20 cellular contexts compared by ENCODE assay signal in genomic region chr19:2063824-2064223, GRCh38. TPM values are rescaled to one million over a fixed set of nuclear protein-coding genes. Genes with fewer than 3 reads are reported as not detected.
A peak's percentile ranks its signal among the peaks of the same experiment; 100 is the strongest.
DNase-seq lines count a peak whose midpoint lies in the region; ATAC-seq and TF ChIP-seq lines count a peak whose summit lies in the region.
"Had no signal": no experiment of that assay in that cellular context is flagged by ENCODE, and none has a peak within 500 bp of the region (broad histone marks: within the 10 kb centered on the region; RNA-seq: fewer than 3 reads in every experiment).

No MANE protein-coding gene starts in this region.

- H3K4me3 Mint-ChIP-seq in activated naive CD4-positive, alpha-beta T cell treated with anti-CD3 and anti-CD28 coated beads, Interleukin-2, amount 50 U/mL, for 24 hours = no peak overlapping the region
- peak overlapping the region in 2 of 10 donors; percentile 23 to 27 for H3K4me3 Mint-ChIP-seq in naive thymus-derived CD4-positive, alpha-beta T cell
- H3K4me3 Mint-ChIP-seq: activated CD8-positive, alpha-beta T cell treated with anti-CD3 and anti-CD28 coated beads, Interleukin-2, amount 10 ng/mL, durations not matched to agents 7 days and 5 days had no signal

- 81 to 83% methylated on average over 8 of the region's 8 CpGs for whole genome bisulfite sequencing in testis, 2 donors

- POLR2A ChIA-PET in naive thymus-derived CD4-positive, alpha-beta T cell (lab: Charles Lee) = interaction anchor here (0.6 to 2.3 kb wide), 8 partner anchors 12 to 45 kb away, joined by 3 to 12 read pairs (median 4); no protein-coding TSS in a partner anchor

- no peak overlapping the region for H3K9ac ChIP-seq in OCI-LY1 (ENCODE audit: low read length)
- H3K9ac ChIP-seq: SK-N-SH had no signal

- H3K36me3 Mint-ChIP-seq in activated naive CD4-positive, alpha-beta T cell treated with anti-CD3 and anti-CD28 coated beads, Interleukin-2, amount 50 U/mL, for 24 hours = no peaks in the 10 kb centered on the region
- no peaks in the 10 kb centered on the region for H3K36me3 Mint-ChIP-seq in naive thymus-derived CD4-positive, alpha-beta T cell

- CTCF ChIA-PET in naive thymus-derived CD4-positive, alpha-beta T cell (lab: Charles Lee) = interaction anchor here (0.6 kb wide), 2 partner anchors 32 to 56 kb away, joined by 3 to 4 read pairs; partner anchors contain the start of gene MOB3A

- TF ChIP-seq POLR2A in testis (IDR thresholded peaks at IDR 0.05) = no peak

- H3K4me1 Mint-ChIP-seq in activated naive CD4-positive, alpha-beta T cell treated with anti-CD3 and anti-CD28 coated beads, Interleukin-2, amount 50 U/mL, for 24 hours = peaks cover 31% of the 10 kb centered on the region
- H3K4me1 Mint-ChIP-seq in naive thymus-derived CD4-positive, alpha-beta T cell = peaks cover 15 to 45% (median 18%) of the 10 kb centered on the region in 7 donors

- no peaks in the 10 kb centered on the region for H3K9me2 ChIP-seq in OCI-LY1 (ENCODE audit: low read depth, low read length)
- H3K9me2 ChIP-seq: SK-N-SH had no signal

- no peaks in the 10 kb centered on the region for H4K20me1 ChIP-seq in OCI-LY1 (ENCODE audit: insufficient read depth, low read length)

- peak overlapping the region; percentile 46 for H3K27ac Mint-ChIP-seq in activated naive CD4-positive, alpha-beta T cell treated with anti-CD3 and anti-CD28 coated beads, Interleukin-2, amount 50 U/mL, for 24 hours
- H3K27ac Mint-ChIP-seq in naive thymus-derived CD4-positive, alpha-beta T cell = peak overlapping the region in 5 of 9 donors; percentile 29 to 61 (median 41)
- H3K27ac Mint-ChIP-seq: activated CD8-positive, alpha-beta T cell treated with anti-CD3 and anti-CD28 coated beads, Interleukin-2, amount 10 ng/mL, durations not matched to agents 7 days and 5 days had no signal

- H3K4me3 ChIP-seq in OCI-LY1 (ENCODE audit: low read depth, low read length, poor library complexity, severe bottlenecking) (no peak overlapping the region), testis (no peak overlapping the region)
- H3K4me3 ChIP-seq in naive thymus-derived CD4-positive, alpha-beta T cell (ENCODE audit: low read length) = no peak overlapping the region
- H3K4me3 ChIP-seq: body of pancreas, K562, PC-9 had no signal

- no peaks in the 10 kb centered on the region for H3K27me3 Mint-ChIP-seq in activated naive CD4-positive, alpha-beta T cell treated with anti-CD3 and anti-CD28 coated beads, Interleukin-2, amount 50 U/mL, for 24 hours
- H3K27me3 Mint-ChIP-seq in naive thymus-derived CD4-positive, alpha-beta T cell = no peaks in the 10 kb centered on the region

- H3K79me2 ChIP-seq in OCI-LY1 (ENCODE audit: insufficient read depth, low read length) = no peaks in the 10 kb centered on the region

- peaks cover 39% of the 10 kb centered on the region for H3K4me1 ChIP-seq in OCI-LY1 (ENCODE audit: insufficient read depth, low read length, severe bottlenecking)
- H3K4me1 ChIP-seq in naive thymus-derived CD4-positive, alpha-beta T cell (ENCODE audit: control insufficient read depth in 2 of 2, insufficient read depth in 2 of 2, low read length in 2 of 2) = peaks cover 19 to 28% of the 10 kb centered on the region in 2 donors
- peaks cover 48% of the 10 kb centered on the region for H3K4me1 ChIP-seq in testis

- intact Hi-C loops in naive thymus-derived CD4-positive, alpha-beta T cell (cut with micrococcal nuclease) = loop anchor here in 1 of 2 donors (5.0 kb wide), 1 partner anchor 202 kb away; the partner anchor contains the start of gene KLF16
- intact Hi-C loops in testis (cut with DNase I; ENCODE audit: low total_unique reads) = no loop called here

- no peaks in the 10 kb centered on the region for H3K27me3 ChIP-seq in OCI-LY1 (ENCODE audit: insufficient read depth, low read length)
- H3K27me3 ChIP-seq in naive thymus-derived CD4-positive, alpha-beta T cell (ENCODE audit: control insufficient read depth in 2 of 2, insufficient read depth in 2 of 2, low read length in 2 of 2) = no peaks in the 10 kb centered on the region
- H3K27me3 ChIP-seq in testis = no peaks in the 10 kb centered on the region
- H3K27me3 ChIP-seq: body of pancreas, neutrophil had no signal

- H3F3A ChIP-seq in OCI-LY1 (ENCODE audit: insufficient read depth, low read length) = no peaks in the 10 kb centered on the region

- H2AFZ ChIP-seq in OCI-LY1 (ENCODE audit: low read length) = no peak overlapping the region
- H2AFZ ChIP-seq: PC-9 had no signal

- TF ChIP-seq CTCF in OCI-LY1 (IDR thresholded peaks at IDR 0.05; ENCODE audit: low read length) (no peak), testis (IDR thresholded peaks at IDR 0.05) (no peak)

- H3K9me3 Mint-ChIP-seq in activated naive CD4-positive, alpha-beta T cell treated with anti-CD3 and anti-CD28 coated beads, Interleukin-2, amount 50 U/mL, for 24 hours = no peaks in the 10 kb centered on the region
- H3K9me3 Mint-ChIP-seq in naive thymus-derived CD4-positive, alpha-beta T cell = peaks cover 0 to 4% (median 0%) of the 10 kb centered on the region in 11 donors

- H3K9me3 ChIP-seq in OCI-LY1 (ENCODE audit: low read length) (no peaks in the 10 kb centered on the region), testis (no peaks in the 10 kb centered on the region)
- H3K9me3 ChIP-seq in naive thymus-derived CD4-positive, alpha-beta T cell (ENCODE audit: control insufficient read depth in 2 of 3, low read length in 3 of 3) = no peaks in the 10 kb centered on the region
- H3K9me3 ChIP-seq: body of pancreas, neutrophil, SK-N-SH had no signal

- no peak for DNase-seq in activated naive CD4-positive, alpha-beta T cell (lab: John Stamatoyannopoulos, UW)
- DNase-seq in naive thymus-derived CD4-positive, alpha-beta T cell = no peak
- DNase-seq in testis = no peak
- no peak for DNase-seq in amniotic stem cell (lab: John Stamatoyannopoulos, UW)
- DNase-seq in NCI-H1092 treated with DMSO at 0.1 percent for 48 hours (lab: John Stamatoyannopoulos, UW) = no peak
- DNase-seq: activated CD8-positive, alpha-beta T cell treated with anti-CD3 and anti-CD28 coated beads, Interleukin-2, amount 10 ng/mL, durations not matched to agents 7 days and 5 days; body of pancreas; EL; mammary epithelial cell; NCI-H2081; NCI-H524; PC-9; SK-N-SH; stimulated activated CD4-positive, alpha-beta T cell treated with anti-CD3 and anti-CD28 coated beads, Interleukin-4, amount 100 ng/mL, for 1 hour; stimulated activated CD8-positive, alpha-beta memory T cell treated with anti-CD3 and anti-CD28 coated beads, Interleukin-4, amount 100 ng/mL, for 48 hours had no signal

- H3K27ac ChIP-seq in OCI-LY1 (ENCODE audit: low read depth, low read length, poor library complexity, severe bottlenecking) (peak overlapping the region; percentile 51), testis (peak overlapping the region; percentile 81 to 94)
- H3K27ac ChIP-seq in naive thymus-derived CD4-positive, alpha-beta T cell (ENCODE audit: low read depth, low read length) = peak overlapping the region; percentile 27
- H3K27ac ChIP-seq: neutrophil, PC-9 had no signal

- H3K4me2 ChIP-seq in OCI-LY1 (ENCODE audit: low read length) = no peak overlapping the region
- H3K4me2 ChIP-seq: PC-9, SK-N-SH had no signal

- no peaks in the 10 kb centered on the region; the same call in 1 of the 2 replicates for H3K36me3 ChIP-seq in OCI-LY1 (ENCODE audit: insufficient read depth, low read length)
- no peaks in the 10 kb centered on the region for H3K36me3 ChIP-seq in naive thymus-derived CD4-positive, alpha-beta T cell (ENCODE audit: control insufficient read depth in 2 of 3, insufficient read depth in 3 of 3, low read length in 3 of 3)
- H3K36me3 ChIP-seq in testis (ENCODE audit: low read depth, missing control alignments) = no peaks in the 10 kb centered on the region

- ATAC-seq in naive thymus-derived CD4-positive, alpha-beta T cell = no peak
- ATAC-seq in HG02610 (IDR thresholded peaks at IDR 0.05; ENCODE audit: unreplicated experiment) = no peak
- ATAC-seq: activated CD8-positive, alpha-beta T cell treated with anti-CD3 and anti-CD28 coated beads, Interleukin-2, amount 10 ng/mL, durations not matched to agents 7 days and 5 days; body of pancreas; K562 had no signal

RNA-seq across cellular contexts. Expression of gene MKNK2, which starts 12.8 kb away (rescaled TPM):
- total RNA-seq in naive thymus-derived CD4-positive, alpha-beta T cell = 100 to 1,000 TPM; 190 to 347 (median 238) TPM
- 10 to 100 TPM; 28.8 to 52.9 TPM for polyA plus RNA-seq in naive thymus-derived CD4-positive, alpha-beta T cell
- total RNA-seq in testis = 100 to 1,000 TPM in 1 of 2 donors, 10 to 100 TPM in 1; 93.0 to 103 TPM
- polyA plus RNA-seq in testis (ENCODE audit: insufficient read depth, low read depth, low replicate concordance) = 76.5 TPM

RNA-seq across cellular contexts. Expression of gene MOB3A, which starts 32.3 kb away (rescaled TPM):
- total RNA-seq in naive thymus-derived CD4-positive, alpha-beta T cell = 100 to 1,000 TPM in 4 of 5 experiments, 10 to 100 TPM in 1; 93.2 to 269 (median 117) TPM
- 100 to 1,000 TPM in 1 of 2 donors, 10 to 100 TPM in 1; 49.5 to 114 TPM for polyA plus RNA-seq in naive thymus-derived CD4-positive, alpha-beta T cell
- total RNA-seq in testis = 10 to 100 TPM; 22.8 to 31.6 TPM
- polyA plus RNA-seq in testis (ENCODE audit: insufficient read depth, low read depth, low replicate concordance) = 17.8 TPM

RNA-seq across cellular contexts. Expression of gene IZUMO4, which starts 32.9 kb away (rescaled TPM):
- total RNA-seq in naive thymus-derived CD4-positive, alpha-beta T cell = 10 to 100 TPM; 12.2 to 26.8 (median 15.7) TPM
- polyA plus RNA-seq in naive thymus-derived CD4-positive, alpha-beta T cell = 1 to 10 TPM in 1 of 2 donors, under 1 TPM in 1; 0.73 to 1.9 TPM
- 100 to 1,000 TPM; 208 to 276 TPM for total RNA-seq in testis
- 796 TPM for polyA plus RNA-seq in testis (ENCODE audit: insufficient read depth, low read depth, low replicate concordance)

RNA-seq across cellular contexts. Expression of gene BTBD2, which starts 48.3 kb away (rescaled TPM):
- total RNA-seq in naive thymus-derived CD4-positive, alpha-beta T cell = 10 to 100 TPM; 53.0 to 70.8 (median 67.5) TPM
- polyA plus RNA-seq in naive thymus-derived CD4-positive, alpha-beta T cell = 1 to 10 TPM; 5.2 to 6.5 TPM
- total RNA-seq in testis = 100 to 1,000 TPM in 1 of 2 donors, 10 to 100 TPM in 1; 61.1 to 117 TPM
- polyA plus RNA-seq in testis (ENCODE audit: insufficient read depth, low read depth, low replicate concordance) = 43.2 TPM

Comparison
In these comparisons a context has a peak if more than half of its experiments do, and no peak if none do; other contexts are left out.
1. H3K27ac ChIP-seq: peak in every context shown above with its lines; median percentile 88 in testis; 51 in OCI-LY1; 27 in naive thymus-derived CD4-positive, alpha-beta T cell.
2. RNA of gene IZUMO4, which starts 32.9 kb away (total RNA-seq): 208 to 276 TPM in testis; 12.2 to 26.8 TPM in naive thymus-derived CD4-positive, alpha-beta T cell; every median in the first group is over 4 times any median in the second.